4 cellular contexts compared by ENCODE assay signal in the genomic region with DNA sequence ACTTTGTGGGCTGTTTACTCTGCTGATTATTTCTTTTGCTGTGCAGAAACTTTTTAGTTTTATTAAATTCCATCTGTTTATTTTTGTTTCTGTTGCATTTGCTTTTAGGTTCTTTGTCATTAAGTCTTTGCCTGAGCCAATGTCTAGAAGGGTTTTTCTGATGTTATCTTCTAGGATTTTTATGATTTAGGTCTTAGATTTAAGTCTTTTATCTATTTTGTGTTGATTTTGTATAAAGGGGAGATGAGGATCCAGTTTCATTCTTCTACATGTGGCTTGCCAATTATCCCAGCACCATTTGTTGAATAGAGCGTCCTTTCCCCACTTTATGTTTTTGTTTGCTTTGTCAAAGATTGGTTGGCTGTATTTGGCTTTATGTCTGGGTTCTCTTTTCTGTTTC. TPM values are rescaled to one million over a fixed set of nuclear protein-coding genes. Genes with fewer than 3 reads are reported as not detected.
"Had no signal": no experiment of that assay in that cellular context is flagged by ENCODE, and none has a peak within 500 bp of the region (broad histone marks: within the 10 kb centered on the region; RNA-seq: fewer than 3 reads in every experiment).

No MANE protein-coding gene starts in this region.

RNA-seq across cellular contexts. Expression of a gene that starts 47.1 kb away (rescaled TPM):
- total RNA-seq: LHCN-M2, M059J, MCF 10A, NCI-H460 had no signal
